ENCODE assay signal across 15 cellular contexts in the genomic region with DNA sequence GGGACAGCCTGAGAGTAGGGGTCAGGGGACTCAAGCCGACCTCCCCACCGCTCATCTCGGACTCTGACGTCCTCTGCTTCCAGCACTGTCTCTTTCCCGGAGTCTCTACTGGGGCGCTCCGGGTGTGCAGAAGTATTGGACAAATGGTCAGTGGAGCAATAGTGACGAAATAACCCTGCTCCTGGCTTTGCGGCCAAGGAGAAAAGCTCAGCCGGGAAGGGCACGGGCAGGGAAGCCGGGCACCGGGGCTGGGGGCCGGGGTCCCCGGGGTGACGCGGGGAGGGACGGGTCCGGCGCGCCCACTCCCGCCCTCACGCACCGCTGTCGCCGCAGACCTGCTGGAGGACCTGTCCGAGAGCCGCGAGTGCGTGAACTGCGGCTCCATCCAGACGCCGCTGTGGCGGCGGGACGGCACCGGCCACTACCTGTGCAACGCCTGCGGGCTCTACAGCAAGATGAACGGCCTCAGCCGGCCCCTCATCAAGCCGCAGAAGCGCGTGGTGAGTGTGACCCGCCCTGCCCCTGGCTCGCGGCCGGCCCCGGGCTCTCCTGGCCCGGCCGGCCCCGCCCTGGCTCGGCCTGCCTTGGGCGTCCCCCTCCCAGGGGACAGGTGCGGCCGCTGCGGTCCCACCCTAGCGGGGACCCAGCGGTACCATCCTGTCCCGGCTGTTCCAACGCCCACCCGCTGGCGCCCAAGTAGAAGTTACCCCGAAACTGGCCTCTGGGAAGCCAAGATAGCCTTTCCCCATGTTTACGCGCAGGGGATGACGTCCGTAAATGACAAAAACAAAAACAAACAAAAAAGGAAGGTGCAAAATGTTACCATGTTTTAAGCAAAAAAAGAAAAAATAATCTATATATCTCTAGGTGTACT. TPM values are rescaled to one million over a fixed set of nuclear protein-coding genes. Genes with fewer than 3 reads are reported as not detected.
DNase-seq lines count a peak whose midpoint lies in the region; ATAC-seq, FAIRE-seq and TF ChIP-seq lines count a peak whose summit lies in the region.
"Had no signal": no experiment of that assay in that cellular context is flagged by ENCODE, and none has a peak within 500 bp of the region (broad histone marks: within the 10 kb centered on the region; RNA-seq: fewer than 3 reads in every experiment).

No MANE protein-coding gene starts in this region.

- no peaks in the 10 kb centered on the region; the same call in 1 of the 2 replicates for H3K4me1 ChIP-seq in HUES64 (ENCODE audit: insufficient read depth, low read length)
- H3K4me1 ChIP-seq in endodermal cell (ENCODE audit: control insufficient read depth, insufficient read depth, low read length), result peaks cover 3% of the 10 kb centered on the region
- H3K4me1 ChIP-seq in right lobe of liver, result peaks cover 0 to 3% (median 0%) of the 10 kb centered on the region in 4 donors
- no peaks in the 10 kb centered on the region for H3K4me1 ChIP-seq in small intestine (ENCODE audit: control insufficient read depth in 2 of 2, insufficient read depth in 1 of 2, low read depth in 1 of 2, low read length in 1 of 2)
- H3K4me1 ChIP-seq: prostate gland had no signal

- H3K9ac ChIP-seq in HUES64 (ENCODE audit: low read depth, low read length), result no peak overlapping the region
- H3K9ac ChIP-seq in endodermal cell (ENCODE audit: extremely low read depth, low read length, poor library complexity, severe bottlenecking), result peak overlapping the region; percentile 99

- no peak for TF ChIP-seq POLR2A in right lobe of liver (IDR thresholded peaks at IDR 0.05)

- peak in 3 of 4 donors; percentile 12 to 32 (median 29) for ATAC-seq in right lobe of liver
- ATAC-seq in SK-N-SH treated with all-trans-retinoic acid at 6 μM for 48 hours, result no peak

- peaks cover 44% of the 10 kb centered on the region for H3K4me1 Mint-ChIP-seq in endodermal cell
- H3K4me1 Mint-ChIP-seq: CD4-positive, alpha-beta memory T cell had no signal

- DNase-seq in endodermal cell (peak; percentile 77), right lobe of liver (no peak), small intestine (peak; percentile 49), dorsolateral prefrontal cortex (no peak), ureter (ENCODE audit: low spot score) (no peak), NCI-H748 (lab: John Stamatoyannopoulos, UW; ENCODE audit: unreplicated experiment) (no peak)
- DNase-seq: activated T-cell treated with anti-CD3 and anti-CD28 coated beads, Interleukin-2, amount 50 U/mL, for 1 hour; CD4-positive, alpha-beta memory T cell; NCI-H2029 had no signal

- H3K9me3 ChIP-seq in HUES64 (ENCODE audit: insufficient read depth, low read depth, low read length) (no peaks in the 10 kb centered on the region), endodermal cell (ENCODE audit: control insufficient read depth, low read length) (peaks cover 6% of the 10 kb centered on the region), right lobe of liver (no peaks in the 10 kb centered on the region), small intestine (ENCODE audit: control insufficient read depth, low read depth) (no peaks in the 10 kb centered on the region)
- H3K9me3 ChIP-seq: prostate gland had no signal

- intact Hi-C loops in right lobe of liver (cut with DNase I), result loop anchor here in 1 of 2 donors (10.0 kb wide), 1 partner anchor 168 kb away; no protein-coding TSS in a partner anchor
- intact Hi-C loops in dorsolateral prefrontal cortex (cut with DNase I), result no loop called here

- peaks cover 81% of the 10 kb centered on the region for H3K36me3 Mint-ChIP-seq in endodermal cell (ENCODE audit: low read depth)
- H3K36me3 Mint-ChIP-seq: CD4-positive, alpha-beta memory T cell had no signal

- H3K36me3 ChIP-seq in HUES64 (ENCODE audit: insufficient read depth, low read length), result no peaks in the 10 kb centered on the region
- peaks cover 96% of the 10 kb centered on the region for H3K36me3 ChIP-seq in endodermal cell (ENCODE audit: control insufficient read depth, insufficient read depth, low read length)
- H3K36me3 ChIP-seq in right lobe of liver, result peaks cover 0 to 19% (median 5%) of the 10 kb centered on the region in 4 donors
- no peaks in the 10 kb centered on the region for H3K36me3 ChIP-seq in small intestine (ENCODE audit: control insufficient read depth in 2 of 2, insufficient read depth in 2 of 2, low read length in 2 of 2)
- H3K36me3 ChIP-seq: prostate gland had no signal

- H3K27me3 ChIP-seq in HUES64 (ENCODE audit: insufficient read depth, low read length) (peaks cover 100% of the 10 kb centered on the region), endodermal cell (ENCODE audit: control insufficient read depth, insufficient read depth, low read length, poor library complexity, severe bottlenecking) (peaks cover 45% of the 10 kb centered on the region), right lobe of liver (no peaks in the 10 kb centered on the region), small intestine (ENCODE audit: control insufficient read depth in 2 of 2, insufficient read depth in 2 of 2, low read length in 2 of 2) (peaks cover 0 to 18% of the 10 kb centered on the region in 2 donors), dorsolateral prefrontal cortex (peaks cover 29 to 100% (median 96%) of the 10 kb centered on the region in 45 donors)

- TF ChIP-seq CTCF in endodermal cell (conservative IDR thresholded peaks at IDR 0.05) (no peak), right lobe of liver (IDR thresholded peaks at IDR 0.05) (no peak), dorsolateral prefrontal cortex (IDR thresholded peaks at IDR 0.05 in 54 of 56, conservative IDR thresholded peaks at IDR 0.05 in 2 of 56; ENCODE audit: low read depth in 1 of 56, partially characterized antibody in 56 of 56) (no peak)

- FAIRE-seq in small intestine (lab: Jason Lieb, UNC), result no peak
- FAIRE-seq: colon, RCC 7860 had no signal

- no peak overlapping the region for H3K27ac ChIP-seq in HUES64 (ENCODE audit: low read depth, low read length)
- H3K27ac ChIP-seq in endodermal cell (ENCODE audit: low read depth, low read length), result no peak overlapping the region
- H3K27ac ChIP-seq in right lobe of liver, result peak overlapping the region; percentile 31 to 49 (median 32)
- peak overlapping the region; percentile 88 to 95 for H3K27ac ChIP-seq in small intestine (ENCODE audit: low read depth in 1 of 2, low read length in 1 of 2)
- no peak overlapping the region for H3K27ac ChIP-seq in dorsolateral prefrontal cortex
- H3K27ac ChIP-seq: prostate gland, VCaP had no signal

- peak overlapping the region; percentile 92 for H3K27ac Mint-ChIP-seq in endodermal cell
- H3K27ac Mint-ChIP-seq: CD4-positive, alpha-beta memory T cell had no signal

- peaks cover 50% of the 10 kb centered on the region for H3K27me3 Mint-ChIP-seq in endodermal cell (ENCODE audit: insufficient read depth)

- H3K9me3 Mint-ChIP-seq in endodermal cell, result no peaks in the 10 kb centered on the region

- peak overlapping the region; percentile 21; the same call in 1 of the 2 replicates for H3K4me3 ChIP-seq in HUES64 (ENCODE audit: low read length)
- H3K4me3 ChIP-seq in endodermal cell (ENCODE audit: low read length), result peak overlapping the region; percentile 99
- peak overlapping the region in 2 of 3 donors; percentile 6 to 7 for H3K4me3 ChIP-seq in right lobe of liver
- peak overlapping the region; percentile 25 to 57 for H3K4me3 ChIP-seq in small intestine (ENCODE audit: low read depth in 1 of 2, low read length in 2 of 2)
- H3K4me3 ChIP-seq in dorsolateral prefrontal cortex, result no peak overlapping the region
- H3K4me3 ChIP-seq: prostate gland had no signal

- peak overlapping the region; percentile 98 for H3K4me3 Mint-ChIP-seq in endodermal cell

- WGBS in HUES64, result 4% methylated on average over 68 of the region's 68 CpGs
- WGBS in endodermal cell (ENCODE audit: insufficient coverage in 1 of 2, insufficient read length in 1 of 2), 2 experiments, result 6 to 11% methylated on average over 17 to 68 of the region's 68 CpGs
- WGBS in right lobe of liver (ENCODE audit: insufficient coverage, low coverage, low lambda C conversion rate, missing lambda C conversion rate), result 51% methylated on average over 27 of the region's 68 CpGs
- WGBS in small intestine, 3 donors, result 9 to 22% (median 13%) methylated on average over 63 to 68 of the region's 68 CpGs

TF ChIP-seq in SK-N-SH treated with all-trans-retinoic acid at 6 μM for 48 hours, 23 proteins besides CTCF, POLR2A, EP300 and RAD21 (continues in another document):
- TF ChIP-seq ZNF8 (CRISPR knock-in tag; IDR thresholded peaks at IDR 0.05), result no peak
- TF ChIP-seq, protein P1, sequence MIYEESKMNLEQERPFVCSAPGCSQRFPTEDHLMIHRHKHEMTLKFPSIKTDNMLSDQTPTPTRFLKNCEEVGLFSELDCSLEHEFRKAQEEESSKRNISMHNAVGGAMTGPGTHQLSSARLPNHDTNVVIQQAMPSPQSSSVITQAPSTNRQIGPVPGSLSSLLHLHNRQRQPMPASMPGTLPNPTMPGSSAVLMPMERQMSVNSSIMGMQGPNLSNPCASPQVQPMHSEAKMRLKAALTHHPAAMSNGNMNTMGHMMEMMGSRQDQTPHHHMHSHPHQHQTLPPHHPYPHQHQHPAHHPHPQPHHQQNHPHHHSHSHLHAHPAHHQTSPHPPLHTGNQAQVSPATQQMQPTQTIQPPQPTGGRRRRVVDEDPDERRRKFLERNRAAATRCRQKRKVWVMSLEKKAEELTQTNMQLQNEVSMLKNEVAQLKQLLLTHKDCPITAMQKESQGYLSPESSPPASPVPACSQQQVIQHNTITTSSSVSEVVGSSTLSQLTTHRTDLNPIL (CRISPR knock-in tag; IDR thresholded peaks at IDR 0.05; ENCODE audit: low read depth), result no peak
- no peak for TF ChIP-seq OSR1 (CRISPR knock-in tag; IDR thresholded peaks at IDR 0.05)
- no peak for TF ChIP-seq ZFP3 (CRISPR knock-in tag; IDR thresholded peaks at IDR 0.05)

RNA-seq across cellular contexts. Expression of gene GATA6, which starts 7.5 kb away (rescaled TPM):
- 4.3 TPM for polyA plus RNA-seq in HUES64 (2013, experiment 1 of 2)
- 5.0 TPM for polyA plus RNA-seq in HUES64 (2013, experiment 2 of 2)
- total RNA-seq in endodermal cell (100 to 1,000 TPM; 106 to 158 TPM), right lobe of liver (10 to 100 TPM in 3 of 6 experiments, 1 to 10 TPM in 3; 8.0 to 14.0 (median 9.5) TPM), dorsolateral prefrontal cortex (1 to 10 TPM in 2 of 120 experiments, under 1 TPM in 36, not detected in 82; 0.10 to 1.5 (median 0.28) TPM), ureter (12.6 TPM)
- 30.0 TPM for polyA plus RNA-seq in endodermal cell (2013, experiment 1 of 2)
- polyA plus RNA-seq in endodermal cell (2013, experiment 2 of 2), result 39.3 TPM
- polyA plus RNA-seq in small intestine, result 10 to 100 TPM; 25.9 to 36.9 (median 27.8) TPM
- total RNA-seq: CD4-positive, alpha-beta memory T cell had no signal
- polyA plus RNA-seq: CD4-positive, alpha-beta memory T cell had no signal

Comparison
In these comparisons a context has a peak if more than half of its experiments do, and no peak if none do; other contexts are left out.
1. H3K27ac ChIP-seq: peak in right lobe of liver (3 of 3) and small intestine (2 of 2); none in HUES64 (single experiment), endodermal cell (single experiment) and dorsolateral prefrontal cortex (0 of 59).
2. H3K4me3 ChIP-seq: peak in HUES64 (single experiment), endodermal cell (single experiment), right lobe of liver (2 of 3) and small intestine (2 of 2); none in dorsolateral prefrontal cortex (0 of 59).
3. DNase-seq: peak in endodermal cell (single experiment) and small intestine (single experiment); none in right lobe of liver (0 of 3), dorsolateral prefrontal cortex (0 of 10), ureter (single experiment) and NCI-H748 (single experiment).